In the genomic region with DNA sequence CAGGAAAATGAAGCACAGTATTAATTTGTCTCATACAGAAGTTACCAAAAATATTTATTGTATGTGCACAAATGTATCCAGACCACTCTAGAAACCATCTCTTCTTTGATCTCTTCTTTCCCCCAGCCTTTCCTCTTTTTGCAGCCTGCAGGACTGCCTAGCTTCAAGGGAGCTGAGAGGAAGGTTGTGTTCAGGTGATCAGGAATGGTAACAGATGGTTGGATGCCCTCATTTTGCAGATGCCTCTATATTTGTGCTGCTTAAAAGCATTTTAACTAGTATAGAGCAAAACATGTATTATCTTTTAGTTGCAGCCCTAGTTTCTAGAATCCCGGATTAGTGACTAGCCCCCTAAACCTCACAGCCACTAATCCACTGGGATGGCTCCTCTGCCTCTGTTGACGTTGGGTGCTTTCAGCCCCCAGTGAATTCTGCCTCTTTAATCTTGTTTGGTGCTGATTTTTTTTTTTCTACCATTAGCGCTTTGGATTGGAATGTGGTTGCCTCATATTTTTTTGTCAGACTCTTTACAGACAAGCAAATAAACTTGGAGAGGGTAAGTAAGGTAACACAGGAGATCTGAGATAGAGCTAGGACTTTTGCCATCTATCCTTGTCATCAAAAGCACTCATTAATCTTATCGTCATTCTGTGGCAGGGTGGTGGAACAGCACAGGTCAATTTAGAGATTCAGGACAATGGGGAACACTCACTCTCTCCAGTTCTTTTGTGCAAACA, we compare ENCODE assay signal across 14 cellular contexts.
DNase-seq lines count a peak whose midpoint lies in the region; ATAC-seq, FAIRE-seq and TF ChIP-seq lines count a peak whose summit lies in the region.
"Had no signal": no experiment of that assay in that cellular context is flagged by ENCODE, and none has a peak within 500 bp of the region (broad histone marks: within the 10 kb centered on the region; RNA-seq: fewer than 3 reads in every experiment).

No MANE protein-coding gene starts in this region.

- POLR2A ChIA-PET in HepG2 (lab: Yijun Ruan, JAX), result no interaction called here
- POLR2A ChIA-PET in K562 (lab: Yijun Ruan, JAX), result interaction anchor here (1.2 to 5.0 kb wide), 5 partner anchors 11 to 18 kb away, joined by 3 to 26 read pairs (median 6); no protein-coding TSS in a partner anchor

- H4K20me1 ChIP-seq in HepG2 (ENCODE audit: insufficient read depth, low read length) (no peaks in the 10 kb centered on the region), K562 (replicated peaks; ENCODE audit: control insufficient read depth, insufficient read depth, low read length) (no peaks in the 10 kb centered on the region)

- H3K9me3 ChIP-seq in liver (ENCODE audit: control insufficient read depth in 4 of 4, low read length in 3 of 4) (peaks cover 0 to 5% (median under 1%) of the 10 kb centered on the region in 4 donors), HepG2 (ENCODE audit: low read length) (no peaks in the 10 kb centered on the region), K562 (replicated peaks; ENCODE audit: control insufficient read depth, insufficient read depth, low read depth, low read length) (peaks cover 16% of the 10 kb centered on the region)
- H3K9me3 ChIP-seq: thyroid gland had no signal

- H3K36me3 ChIP-seq in liver (ENCODE audit: control insufficient read depth in 4 of 4, insufficient read depth in 3 of 4, low read depth in 1 of 4, low read length in 3 of 4) (no peaks in the 10 kb centered on the region), HepG2 (replicated peaks in 1 of 2; ENCODE audit: control insufficient read depth in 1 of 2, insufficient read depth in 2 of 2, low read length in 2 of 2) (no peaks in the 10 kb centered on the region), K562 (ENCODE audit: control insufficient read depth, insufficient read depth, low read length) (no peaks in the 10 kb centered on the region; the same call in 2 of the 3 replicates)
- H3K36me3 ChIP-seq: thyroid gland had no signal

- H3K27me3 ChIP-seq in liver (ENCODE audit: control insufficient read depth in 4 of 4, insufficient read depth in 4 of 4, low read length in 3 of 4) (no peaks in the 10 kb centered on the region), HepG2 (ENCODE audit: control insufficient read depth in 1 of 2, insufficient read depth in 2 of 2, low read length in 2 of 2) (no peaks in the 10 kb centered on the region; a peak in 1 of 5 replicates), K562 (ENCODE audit: control insufficient read depth in 2 of 2, insufficient read depth in 2 of 2, low read length in 2 of 2) (no peaks in the 10 kb centered on the region)
- H3K27me3 ChIP-seq: thyroid gland had no signal

- H3K27ac Mint-ChIP-seq in mesothelial cell of epicardium, result peak overlapping the region; percentile 28
- H3K27ac Mint-ChIP-seq: activated CD8-positive, alpha-beta T cell treated with anti-CD3 and anti-CD28 coated beads for 36 hours had no signal

- TF ChIP-seq EP300 in HepG2 (IDR thresholded peaks at IDR 0.05; ENCODE audit: low read depth in 2 of 2, low read length in 2 of 2) (no peak), HepG2 (CRISPR knock-in tag; IDR thresholded peaks at IDR 0.05; ENCODE audit: borderline replicate concordance) (no peak), K562 (IDR thresholded peaks at IDR 0.05; ENCODE audit: low read length) (peak; percentile 76)

- H3K4me1 ChIP-seq in liver (ENCODE audit: control insufficient read depth in 4 of 4, insufficient read depth in 4 of 4, low read length in 3 of 4) (peaks cover 0 to 11% (median 5%) of the 10 kb centered on the region in 4 donors), HepG2 (ENCODE audit: insufficient read depth, low read length) (no peaks in the 10 kb centered on the region), K562 (replicated peaks in 1 of 2; ENCODE audit: control insufficient read depth in 2 of 2, insufficient read depth in 2 of 2, low read length in 2 of 2) (peaks cover 14 to 52% of the 10 kb centered on the region in 2 experiments)
- H3K4me1 ChIP-seq: thyroid gland had no signal

- peaks cover 2% of the 10 kb centered on the region for H3K36me3 Mint-ChIP-seq in mesothelial cell of epicardium

- TF ChIP-seq RAD21 in liver (IDR thresholded peaks at IDR 0.05) (no peak), HepG2 (CRISPR knock-in tag; IDR thresholded peaks at IDR 0.05) (no peak), K562 (CRISPR knock-in tag; conservative IDR thresholded peaks at IDR 0.05 in 1 of 2, IDR thresholded peaks at IDR 0.05 in 1 of 2) (peak in 1 of 2 experiments; percentile 26; a peak in 2 of 4 replicates)

- FAIRE-seq in HepG2 (lab: Jason Lieb, UNC) (no peak), K562 (lab: Jason Lieb, UNC) (no peak)
- FAIRE-seq: small intestine had no signal

- BruUV-seq in HepG2 (replicated peaks; lab: Mats Ljungman, UMichigan) (no TSS peak), K562 (replicated peaks; lab: Mats Ljungman, UMichigan) (no TSS peak)

- H3K9me3 Mint-ChIP-seq in mesothelial cell of epicardium, result peaks cover 25% of the 10 kb centered on the region

- intact Hi-C loops in HepG2 (cut with micrococcal nuclease; ENCODE audit: unreplicated experiment), result no loop called here
- intact Hi-C loops in K562 (cut with micrococcal nuclease), result no loop called here

- no peak overlapping the region for H3K9ac ChIP-seq in liver (ENCODE audit: low read depth in 1 of 2, low read length in 2 of 2)
- no peak overlapping the region for H3K9ac ChIP-seq in HepG2 (ENCODE audit: insufficient read depth, low read depth, low read length)
- H3K9ac ChIP-seq in K562 (ENCODE audit: insufficient read depth in 1 of 2, low read depth in 2 of 2, low read length in 2 of 2), result peak overlapping the region in 1 of 2 experiments; percentile 28; a peak in 2 of 4 replicates

- CTCF ChIA-PET in HepG2 (lab: Yijun Ruan, JAX; ENCODE audit: low intra/inter-chr PET ratio, low total read pairs), result no interaction called here
- CTCF ChIA-PET in K562 (lab: Yijun Ruan, JAX; ENCODE audit: low intra/inter-chr PET ratio), result no interaction called here

- no peaks in the 10 kb centered on the region for H3K27me3 Mint-ChIP-seq in mesothelial cell of epicardium (ENCODE audit: low read depth)

- ATAC-seq in HepG2, result no peak
- peak; percentile 17; the same call in 2 of the 3 replicates for ATAC-seq in K562
- no peak for ATAC-seq in HG03442 (IDR thresholded peaks at IDR 0.05; ENCODE audit: unreplicated experiment)
- ATAC-seq in GM18870 (IDR thresholded peaks at IDR 0.05; ENCODE audit: unreplicated experiment), result no peak
- ATAC-seq: activated CD8-positive, alpha-beta T cell treated with anti-CD3 and anti-CD28 coated beads for 36 hours; esophagus mucosa had no signal

- H3K4me1 Mint-ChIP-seq in mesothelial cell of epicardium, result peaks cover 9% of the 10 kb centered on the region

- H3K79me2 ChIP-seq in HepG2 (ENCODE audit: insufficient read depth, low read length) (no peaks in the 10 kb centered on the region), K562 (ENCODE audit: control insufficient read depth, insufficient read depth, low read length) (no peaks in the 10 kb centered on the region)

- H3K9me1 ChIP-seq in K562 (ENCODE audit: control insufficient read depth, insufficient read depth, low read length), result no peaks in the 10 kb centered on the region

- TF ChIP-seq CTCF in liver (IDR thresholded peaks at IDR 0.05; ENCODE audit: low read depth, low read length, missing input control), result no peak
- no peak for TF ChIP-seq CTCF in HepG2 (CRISPR knock-in tag; IDR thresholded peaks at IDR 0.05)
- TF ChIP-seq CTCF in K562 (IDR thresholded peaks at IDR 0.05 in 2 of 3, conservative IDR thresholded peaks at IDR 0.05 in 1 of 3; ENCODE audit: insufficient read depth in 2 of 3, low read depth in 1 of 3, low read length in 3 of 3), result no peak
- TF ChIP-seq CTCF in mesothelial cell of epicardium (IDR thresholded peaks at IDR 0.05; ENCODE audit: unreplicated experiment), result no peak

- no peak overlapping the region for H3K4me2 ChIP-seq in HepG2 (ENCODE audit: low read depth, low read length)
- peak overlapping the region; percentile 48 for H3K4me2 ChIP-seq in K562 (ENCODE audit: insufficient read depth, low read length)

- DNase-seq in HepG2 (ENCODE audit: low spot score) (no peak), K562 (ENCODE audit: extremely low read depth in 1 of 4, low spot score in 3 of 4) (peak in 3 of 4 experiments; percentile 39 to 48 (median 40)), mesothelial cell of epicardium (ENCODE audit: low spot score in 2 of 2, unreplicated experiment in 2 of 2) (no peak), kidney glomerular epithelial cell (lab: John Stamatoyannopoulos, UW) (no peak)
- no peak for DNase-seq in effector CD8-positive, alpha-beta T cell (lab: John Stamatoyannopoulos, UW)
- DNase-seq: activated CD8-positive, alpha-beta T cell treated with anti-CD3 and anti-CD28 coated beads for 36 hours; DND-41; small intestine; T-helper 9 cell; thyroid gland had no signal

- H2AFZ ChIP-seq in HepG2 (ENCODE audit: low read length) (no peak overlapping the region), K562 (ENCODE audit: low read depth, low read length) (peak overlapping the region; percentile 55)

- no peak overlapping the region for H3K27ac ChIP-seq in liver (ENCODE audit: low read depth in 1 of 2, low read length in 2 of 2)
- no peak overlapping the region for H3K27ac ChIP-seq in HepG2 (ENCODE audit: extremely low read length, insufficient read depth, low read length)
- H3K27ac ChIP-seq in K562 (ENCODE audit: extremely low read depth, low read depth, low read length), result peak overlapping the region; percentile 40; the same call in 2 of the 3 replicates
- H3K27ac ChIP-seq: thyroid gland had no signal

- in situ Hi-C loops in HepG2 (cut with HindIII; ENCODE audit: extremely low pct_ligation_motif_present, low pct_unique_long_range_greater_than_20kb), result loop anchor here (10.0 kb wide), 1 partner anchor 524 kb away; no protein-coding TSS in a partner anchor
- in situ Hi-C loops in K562 (cut with MboI), result no loop called here

- H3K4me3 ChIP-seq in liver (ENCODE audit: low read depth in 1 of 3, low read length in 3 of 3) (no peak overlapping the region), HepG2 (replicated peaks in 1 of 3; ENCODE audit: insufficient read depth in 1 of 3, low read depth in 2 of 3, low read length in 3 of 3) (no peak overlapping the region), K562 (no peak overlapping the region)
- H3K4me3 ChIP-seq: thyroid gland had no signal

- no peak overlapping the region for H3K4me3 Mint-ChIP-seq in mesothelial cell of epicardium
- H3K4me3 Mint-ChIP-seq: activated CD8-positive, alpha-beta T cell treated with anti-CD3 and anti-CD28 coated beads for 36 hours had no signal

- 33% methylated on average over 4 of the region's 4 CpGs for WGBS in liver
- 6% methylated on average over 4 of the region's 4 CpGs for WGBS in HepG2 (ENCODE audit: low lambda C conversion rate)
- WGBS in K562 (ENCODE audit: insufficient coverage, low coverage, missing lambda C conversion rate), result 2% methylated on average over 4 of the region's 4 CpGs

- TF ChIP-seq POLR2A in HepG2 (IDR thresholded peaks at IDR 0.05; ENCODE audit: insufficient read depth in 1 of 2, low read depth in 2 of 2, low read length in 2 of 2) (no peak), K562 (conservative IDR thresholded peaks at IDR 0.05) (no peak)

TF ChIP-seq in HepG2, 621 proteins besides CTCF, POLR2A, EP300 and RAD21 (continues in another document):
- no peak for TF ChIP-seq THAP11 (CRISPR knock-in tag; IDR thresholded peaks at IDR 0.05)

TF ChIP-seq in K562, 482 proteins besides CTCF, POLR2A, EP300 and RAD21 (continues in another document):
- TF ChIP-seq CCAR2 (IDR thresholded peaks at IDR 0.05; ENCODE audit: low read depth, low read length) (no peak), GABPA (tag; conservative IDR thresholded peaks at IDR 0.05; ENCODE audit: low read depth) (no peak)

Comparison
In these comparisons a context has a peak if more than half of its experiments do, and no peak if none do; other contexts are left out.
1. DNase-seq: peak in K562 (3 of 4); none in HepG2 (single experiment), mesothelial cell of epicardium (0 of 2), effector CD8-positive, alpha-beta T cell (single experiment) and kidney glomerular epithelial cell (single experiment).